In genomic region chr17:49464049-49464448, GRCh38 we compare ENCODE assay signal across 1 cellular context.
TF ChIP-seq lines count a peak whose summit lies in the region.

No MANE protein-coding gene starts in this region.

TF ChIP-seq in HEK293, 187 proteins besides CTCF, POLR2A, EP300 and RAD21 (continued from another document):
- no peak for TF ChIP-seq GLI2 (tag by site-specific recombination; IDR thresholded peaks at IDR 0.05; ENCODE audit: borderline replicate concordance, low read depth)
- TF ChIP-seq ZNF48 (tag by site-specific recombination; IDR thresholded peaks at IDR 0.05) = no peak
- TF ChIP-seq ZNF280D (tag by site-specific recombination; IDR thresholded peaks at IDR 0.05) = peak; percentile 63; the same call in 1 of the 2 replicates
- TF ChIP-seq ZNF530 (tag by site-specific recombination; IDR thresholded peaks at IDR 0.05; ENCODE audit: low read depth) = no peak
- TF ChIP-seq INSM2 (tag by site-specific recombination; IDR thresholded peaks at IDR 0.05) = no peak
- no peak for TF ChIP-seq ZBTB1 (tag by site-specific recombination; IDR thresholded peaks at IDR 0.05)
- TF ChIP-seq SETDB1 (IDR thresholded peaks at IDR 0.05; ENCODE audit: insufficient read length, low read length) = peak; percentile 63
- TF ChIP-seq PRDM4 (tag by site-specific recombination; IDR thresholded peaks at IDR 0.05) = no peak
- TF ChIP-seq ZNF558 (tag by site-specific recombination; IDR thresholded peaks at IDR 0.05) = no peak
- TF ChIP-seq GLI4 (tag by site-specific recombination; IDR thresholded peaks at IDR 0.05) = no peak
